28 cellular contexts compared by ENCODE assay signal in the genomic region with DNA sequence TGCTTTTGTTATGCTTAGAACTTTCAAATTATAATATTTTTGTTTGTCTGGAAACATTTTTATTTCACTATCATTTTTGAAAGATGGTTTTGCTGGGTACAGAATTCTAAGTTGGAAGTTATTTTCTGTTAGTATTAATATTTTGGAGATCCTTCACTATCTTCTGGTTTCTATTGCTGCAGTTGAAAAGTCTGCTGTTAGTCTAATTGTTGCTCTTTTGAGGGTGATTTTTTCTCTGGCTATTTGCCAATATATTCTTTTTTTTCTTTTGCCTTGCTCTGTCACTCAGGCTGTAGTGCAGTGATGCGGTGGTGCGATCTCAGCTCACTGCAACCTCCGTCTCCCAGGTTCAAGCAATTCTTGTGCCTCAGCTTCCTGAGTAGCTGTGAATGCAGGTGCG.
"Had no signal": no experiment of that assay in that cellular context is flagged by ENCODE, and none has a peak within 500 bp of the region (broad histone marks: within the 10 kb centered on the region; RNA-seq: fewer than 3 reads in every experiment).

No MANE protein-coding gene starts in this region.

- FAIRE-seq: colon had no signal

- DNase-seq: activated CD4-positive, alpha-beta memory T cell treated with anti-CD3 and anti-CD28 coated beads, Interleukin-2, amount 10 ng/mL, durations not matched to agents 7 days and 5 days; activated CD4-positive, alpha-beta T cell treated with anti-CD3 and anti-CD28 coated beads for 1 hour; activated CD4-positive, alpha-beta T cell treated with anti-CD3 and anti-CD28 coated beads for 4 hours; activated CD4-positive, alpha-beta T cell treated with anti-CD3 and anti-CD28 coated beads, Interleukin-2, amount 10 ng/mL, durations not matched to agents 7 days and 5 days; activated CD4-positive, alpha-beta T cell treated with anti-CD3 and anti-CD28 coated beads, Interleukin-2, amount 50 U/mL, for 4 hours; activated CD8-positive, alpha-beta memory T cell treated with anti-CD3 and anti-CD28 coated beads, Interleukin-2, amount 50 U/mL, for 48 hours; activated effector memory CD4-positive, alpha-beta T cell treated with anti-CD3 and anti-CD28 coated beads, Interleukin-2, amount 50 U/mL, for 16 hours; activated naive CD4-positive, alpha-beta T cell treated with anti-CD3 and anti-CD28 coated beads for 36 hours; activated naive CD8-positive, alpha-beta T cell treated with anti-CD3 and anti-CD28 coated beads for 36 hours; activated naive CD8-positive, alpha-beta T cell treated with anti-CD3 and anti-CD28 coated beads, Interleukin-2, amount 50 U/mL, for 24 hours; activated T-cell treated with anti-CD3 and anti-CD28 coated beads for 4 hours; activated T-cell treated with anti-CD3 and anti-CD28 coated beads, Interleukin-2, amount 50 U/mL, for 24 hours; adrenal gland; amygdala; aorta; body of pancreas; caudate nucleus; cortex of kidney; dermis blood vessel endothelial cell; effector CD4-positive, alpha-beta T cell; effector memory CD8-positive, alpha-beta T cell; erythroblast; foreskin keratinocyte; gastrocnemius medialis; glutamatergic neuron; heart left ventricle; T-helper 2 cell had no signal
